Comparison of ENCODE assay signal across 30 cellular contexts in genomic region chr3:63936929-63937328, GRCh38. TPM values are rescaled to one million over a fixed set of nuclear protein-coding genes. Genes with fewer than 3 reads are reported as not detected.
A peak's percentile ranks its signal among the peaks of the same experiment; 100 is the strongest.
DNase-seq lines count a peak whose midpoint lies in the region; ATAC-seq, FAIRE-seq and TF ChIP-seq lines count a peak whose summit lies in the region.
"Had no signal": no experiment of that assay in that cellular context is flagged by ENCODE, and none has a peak within 500 bp of the region (broad histone marks: within the 10 kb centered on the region; RNA-seq: fewer than 3 reads in every experiment).

No MANE protein-coding gene starts in this region.

- no peaks in the 10 kb centered on the region for H3K9me3 ChIP-seq in K562 (replicated peaks; ENCODE audit: control insufficient read depth, insufficient read depth, low read depth, low read length)
- no peaks in the 10 kb centered on the region for H3K9me3 ChIP-seq in left lung
- H3K9me3 ChIP-seq: adrenal gland, heart right ventricle, psoas muscle had no signal

- POLR2A ChIA-PET in K562 (lab: Yijun Ruan, JAX), result interaction anchor here (0.9 kb wide), 1 partner anchor 9 kb away, joined by 3 read pairs; no protein-coding TSS in a partner anchor

- FAIRE-seq in K562 (lab: Jason Lieb, UNC), result no peak
- FAIRE-seq: bronchial epithelial cell, endothelial cell of umbilical vein, TTC549 had no signal

- H3K4me3 Mint-ChIP-seq in progenitor cell of endocrine pancreas (ENCODE audit: low read depth), result no peak overlapping the region
- H3K4me3 Mint-ChIP-seq: activated CD4-positive, alpha-beta T cell treated with anti-CD3 and anti-CD28 coated beads, Interleukin-2, amount 10 ng/mL, durations not matched to agents 7 days and 5 days; CD8-positive, alpha-beta T cell had no signal

- peaks cover 59% of the 10 kb centered on the region for H3K4me1 Mint-ChIP-seq in progenitor cell of endocrine pancreas (ENCODE audit: low read depth)

- H3K9me1 ChIP-seq in K562 (ENCODE audit: control insufficient read depth, insufficient read depth, low read length), result no peaks in the 10 kb centered on the region

- H3K36me3 Mint-ChIP-seq in progenitor cell of endocrine pancreas (ENCODE audit: insufficient read depth), result no peaks in the 10 kb centered on the region

- TF ChIP-seq RAD21 in K562 (CRISPR knock-in tag; conservative IDR thresholded peaks at IDR 0.05 in 1 of 2, IDR thresholded peaks at IDR 0.05 in 1 of 2), result no peak

- DNase-seq in DMS 273 treated with DMSO at 0.1 percent for 48 hours (lab: John Stamatoyannopoulos, UW) (peak; percentile 59), NCI-H69 (lab: John Stamatoyannopoulos, UW) (peak; percentile 50), K562 (ENCODE audit: extremely low read depth in 1 of 4, low spot score in 3 of 4) (no peak), progenitor cell of endocrine pancreas (ENCODE audit: low spot score, unreplicated experiment) (no peak), left lung (no peak), sciatic nerve (ENCODE audit: low spot score) (no peak)
- DNase-seq in activated naive CD4-positive, alpha-beta T cell (lab: John Stamatoyannopoulos, UW), result no peak
- DNase-seq: activated CD4-positive, alpha-beta T cell treated with anti-CD3 and anti-CD28 coated beads, Interleukin-2, amount 10 ng/mL, durations not matched to agents 7 days and 5 days; activated effector memory CD4-positive, alpha-beta T cell treated with Interleukin-2 at 50 U/mL for 16 hours; CD8-positive, alpha-beta T cell; DND-41; heart right ventricle; left ventricle myocardium superior; midbrain; NCI-H1436; NCI-H2227 treated with DMSO at 0.1 percent for 48 hours; NK-92 treated with Interleukin-12 subunit alpha and Interleukin-12 subunit beta, amount 100 ng/mL, for 24 hours; psoas muscle; RPMI8226; stimulated activated CD4-positive, alpha-beta T cell treated with anti-CD3 and anti-CD28 coated beads, Interleukin-4, amount 100 ng/mL, for 1 hour; stimulated activated naive CD8-positive, alpha-beta T cell treated with anti-CD3 and anti-CD28 coated beads, Interleukin-15, amount 100 ng/mL, for 72 hours had no signal

- H3K4me2 ChIP-seq in K562 (ENCODE audit: insufficient read depth, low read length), result peak overlapping the region; percentile 17; the same call in 1 of the 2 replicates

- intact Hi-C loops in K562 (cut with micrococcal nuclease), result no loop called here
- intact Hi-C loops in left lung (cut with DNase I), result no loop called here
- intact Hi-C loops in sciatic nerve (cut with DNase I), result no loop called here

- TF ChIP-seq CTCF in K562 (IDR thresholded peaks at IDR 0.05 in 2 of 3, conservative IDR thresholded peaks at IDR 0.05 in 1 of 3; ENCODE audit: insufficient read depth in 2 of 3, low read depth in 1 of 3, low read length in 3 of 3), result no peak
- no peak for TF ChIP-seq CTCF in progenitor cell of endocrine pancreas (IDR thresholded peaks at IDR 0.05; ENCODE audit: unreplicated experiment)
- no peak for TF ChIP-seq CTCF in left lung (IDR thresholded peaks at IDR 0.05)

- CTCF ChIA-PET in K562 (lab: Yijun Ruan, JAX; ENCODE audit: low intra/inter-chr PET ratio), result no interaction called here

- peaks cover 74% of the 10 kb centered on the region for H3K79me2 ChIP-seq in K562 (ENCODE audit: control insufficient read depth, insufficient read depth, low read length)

- ATAC-seq in K562 (no peak), left lung (no peak), sciatic nerve (no peak), GM21619 (IDR thresholded peaks at IDR 0.05; ENCODE audit: unreplicated experiment) (no peak)
- ATAC-seq: HCT116, psoas muscle had no signal

- H2AFZ ChIP-seq in K562 (ENCODE audit: low read depth, low read length), result no peak overlapping the region

- TF ChIP-seq POLR2A in K562 (conservative IDR thresholded peaks at IDR 0.05), result no peak

- in situ Hi-C loops in K562 (cut with MboI), result no loop called here

- TF ChIP-seq EP300 in K562 (IDR thresholded peaks at IDR 0.05; ENCODE audit: low read length), result no peak

- H3K27me3 ChIP-seq in K562 (ENCODE audit: control insufficient read depth in 2 of 2, insufficient read depth in 2 of 2, low read length in 2 of 2), result no peaks in the 10 kb centered on the region
- no peaks in the 10 kb centered on the region for H3K27me3 ChIP-seq in left lung
- H3K27me3 ChIP-seq: adrenal gland, heart right ventricle had no signal

- peaks cover 18% of the 10 kb centered on the region; the same call in 1 of the 3 replicates for H3K36me3 ChIP-seq in K562 (ENCODE audit: control insufficient read depth, insufficient read depth, low read length)
- H3K36me3 ChIP-seq in left lung, result no peaks in the 10 kb centered on the region
- H3K36me3 ChIP-seq: adrenal gland had no signal

- H4K20me1 ChIP-seq in K562 (replicated peaks; ENCODE audit: control insufficient read depth, insufficient read depth, low read length), result 0 out of 2 replicates have a peak, but pooled peaks cover 8% of the 10 kb centered on the region

- H3K27ac ChIP-seq in K562 (ENCODE audit: extremely low read depth, low read depth, low read length) (no peak overlapping the region), left lung (peak overlapping the region in 1 of 2 donors; percentile 1)
- H3K27ac ChIP-seq: adrenal gland, heart right ventricle, psoas muscle, skin epidermis had no signal

- H3K9ac ChIP-seq in K562 (ENCODE audit: insufficient read depth in 1 of 2, low read depth in 2 of 2, low read length in 2 of 2), result no peak overlapping the region; a peak in 1 of 4 replicates

- no TSS peak for BruUV-seq in K562 (replicated peaks; lab: Mats Ljungman, UMichigan)

- H3K4me1 ChIP-seq in K562 (replicated peaks in 1 of 2; ENCODE audit: control insufficient read depth in 2 of 2, insufficient read depth in 2 of 2, low read length in 2 of 2) (peaks cover 0 to 19% of the 10 kb centered on the region in 2 experiments; a peak in 3 of 5 replicates), left lung (peaks cover 11 to 81% of the 10 kb centered on the region in 2 donors)

- WGBS in K562 (ENCODE audit: insufficient coverage, low coverage, missing lambda C conversion rate), result 0% methylated on average over 3 of the region's 4 CpGs

- H3K27ac Mint-ChIP-seq in progenitor cell of endocrine pancreas, result peak overlapping the region; percentile 42
- H3K27ac Mint-ChIP-seq: activated CD4-positive, alpha-beta T cell treated with anti-CD3 and anti-CD28 coated beads, Interleukin-2, amount 10 ng/mL, durations not matched to agents 7 days and 5 days; CD8-positive, alpha-beta T cell had no signal

- H3K4me3 ChIP-seq in K562 (no peak overlapping the region), left lung (no peak overlapping the region)
- H3K4me3 ChIP-seq: adrenal gland, heart right ventricle, psoas muscle, skin epidermis had no signal

- H3K9me3 Mint-ChIP-seq in progenitor cell of endocrine pancreas (ENCODE audit: low read depth), result no peaks in the 10 kb centered on the region
- H3K9me3 Mint-ChIP-seq: activated CD4-positive, alpha-beta T cell treated with anti-CD3 and anti-CD28 coated beads, Interleukin-2, amount 10 ng/mL, durations not matched to agents 7 days and 5 days; CD8-positive, alpha-beta T cell; stimulated activated naive CD8-positive, alpha-beta T cell treated with anti-CD3 and anti-CD28 coated beads, Interleukin-15, amount 100 ng/mL, for 72 hours had no signal

- H3K27me3 Mint-ChIP-seq in progenitor cell of endocrine pancreas, result no peaks in the 10 kb centered on the region
- H3K27me3 Mint-ChIP-seq: activated CD4-positive, alpha-beta T cell treated with anti-CD3 and anti-CD28 coated beads, Interleukin-2, amount 10 ng/mL, durations not matched to agents 7 days and 5 days; stimulated activated naive CD8-positive, alpha-beta T cell treated with anti-CD3 and anti-CD28 coated beads, Interleukin-15, amount 100 ng/mL, for 72 hours had no signal

TF ChIP-seq in K562, 482 proteins besides CTCF, POLR2A, EP300 and RAD21 (continues in another document):
- TF ChIP-seq NFIC (IDR thresholded peaks at IDR 0.05), result peak; percentile 65
- TF ChIP-seq ZBTB26 (CRISPR knock-in tag; IDR thresholded peaks at IDR 0.05), result no peak
- no peak for TF ChIP-seq ZNF431 (CRISPR knock-in tag; IDR thresholded peaks at IDR 0.05)
- TF ChIP-seq HDAC1 (IDR thresholded peaks at IDR 0.05), result no peak
- TF ChIP-seq TEAD4 (IDR thresholded peaks at IDR 0.05; ENCODE audit: low read length), result 0 out of 2 replicates have a peak, but pooled peaks have one; percentile 12
- no peak for TF ChIP-seq TEAD4 (CRISPR knock-in tag; IDR thresholded peaks at IDR 0.05; ENCODE audit: borderline replicate concordance)
- TF ChIP-seq ARID1B (IDR thresholded peaks at IDR 0.05), result peak; percentile 54
- peak; percentile 13 for TF ChIP-seq DACH1 (IDR thresholded peaks at IDR 0.05; ENCODE audit: partially characterized antibody)
- TF ChIP-seq ZNF707 (CRISPR knock-in tag; conservative IDR thresholded peaks at IDR 0.05), result no peak
- peak; percentile 38 for TF ChIP-seq CBFA2T3 (IDR thresholded peaks at IDR 0.05)
- TF ChIP-seq ZNF785 (CRISPR knock-in tag; IDR thresholded peaks at IDR 0.05), result no peak

RNA-seq across cellular contexts. Expression of gene SCAANT1, which starts 24.7 kb away (rescaled TPM):
- total RNA-seq in K562 (2011; cell fraction: chromatin; rRNA removed; ENCODE audit: low replicate concordance), result not detected in 2 replicates
- total RNA-seq in K562 (2011; cell fraction: nucleolus; rRNA removed), result not detected in 2 replicates
- total RNA-seq in K562 (2011; cell fraction: nucleoplasm; rRNA removed), result not detected in 2 replicates
- total RNA-seq in K562 (2014; rRNA removed) (2.2 TPM in 1 of 2 replicates, not detected in the other), K562 (2014; rRNA removed; fragmentation: Illumina TruSeq; extraction: Trizol) (not detected in 2 replicates), K562 (2015; rRNA removed; fragmentation: Illumina TruSeq; extraction: Trizol) (not detected in 2 replicates), K562 (2021) (not detected in 2 replicates), progenitor cell of endocrine pancreas (not detected in 2 replicates), left lung (not detected), sciatic nerve (not detected)
- polyA plus RNA-seq in K562 (2011; rRNA removed) (not detected in 2 replicates), K562 (2014; fragmentation: Illumina TruSeq; extraction: Trizol) (not detected in 2 replicates), K562 (2014; fragmentation: Nextera tagmentation; extraction: Ambion mirVana) (not detected), K562 (2014; rRNA removed) (not detected in 2 replicates)
- not detected in 2 replicates for polyA plus RNA-seq in K562 (2011; cell fraction: cytosol; rRNA removed)
- not detected in 2 replicates for polyA plus RNA-seq in K562 (2011; cell fraction: nucleus; rRNA removed)
- polyA plus RNA-seq in K562 (2012), result not detected in 2 replicates
- polyA minus RNA-seq in K562 (2011; rRNA and poly(A)+ RNA removed), result not detected in 2 replicates
- polyA minus RNA-seq in K562 (2011; cell fraction: cytosol; rRNA and poly(A)+ RNA removed), result not detected in 2 replicates
- not detected in 2 replicates for polyA minus RNA-seq in K562 (2011; cell fraction: nucleus; rRNA and poly(A)+ RNA removed)
- total RNA-seq: activated CD4-positive, alpha-beta T cell treated with anti-CD3 and anti-CD28 coated beads, Interleukin-2, amount 10 ng/mL, durations not matched to agents 7 days and 5 days; adrenal gland; bronchial epithelial cell; CD8-positive, alpha-beta T cell; endothelial cell of umbilical vein; heart right ventricle; left ventricle myocardium superior; psoas muscle; ureter had no signal
- polyA plus RNA-seq: endothelial cell of umbilical vein, heart right ventricle, neural cell, psoas muscle had no signal

Comparison
In these comparisons a context has a peak if more than half of its experiments do, and no peak if none do; other contexts are left out.
1. DNase-seq: peak in DMS 273 treated with DMSO at 0.1 percent for 48 hours (single experiment) and NCI-H69 (single experiment); none in K562 (0 of 4), progenitor cell of endocrine pancreas (single experiment), left lung (0 of 2), activated naive CD4-positive, alpha-beta T cell (0 of 4) and sciatic nerve (single experiment).